8 cellular contexts compared by ENCODE assay signal in the genomic region with DNA sequence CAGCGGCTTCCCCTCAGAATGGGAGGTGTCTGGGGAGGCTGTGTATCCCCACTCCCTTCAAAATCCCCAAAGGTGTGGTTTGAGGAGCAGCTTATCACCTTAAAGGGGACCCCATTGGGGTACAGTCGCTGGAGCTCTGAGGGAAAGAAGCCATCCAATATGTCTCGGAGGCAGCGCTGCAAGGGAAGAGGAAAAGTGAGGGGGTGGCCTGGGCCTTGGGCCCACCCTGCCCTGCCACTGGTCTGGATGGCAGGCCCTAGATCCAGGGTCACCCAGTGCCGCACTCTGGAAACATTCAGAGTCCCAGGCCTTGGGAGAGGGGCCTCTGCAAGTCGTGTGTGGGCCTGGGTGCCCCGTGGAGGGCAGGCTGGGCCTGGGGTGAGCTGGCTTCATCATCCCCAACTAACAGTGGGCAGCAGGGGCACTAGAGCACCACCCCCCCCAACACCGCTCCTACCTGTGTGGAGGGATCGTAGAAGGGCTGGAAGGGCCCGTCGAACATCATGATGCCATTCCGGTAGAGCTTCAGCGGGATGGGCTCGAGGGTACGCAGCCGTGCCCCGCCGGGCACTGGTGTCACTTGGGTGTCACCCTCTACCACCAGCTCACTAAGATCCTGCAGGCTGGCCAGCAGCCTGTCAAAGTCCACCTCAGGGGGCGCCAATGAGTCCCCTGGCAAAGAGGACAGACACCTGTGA. TPM values are rescaled to one million over a fixed set of nuclear protein-coding genes. Genes with fewer than 3 reads are reported as not detected.
DNase-seq lines count a peak whose midpoint lies in the region; ATAC-seq, FAIRE-seq and TF ChIP-seq lines count a peak whose summit lies in the region.

No MANE protein-coding gene starts in this region.

- H3K4me3 ChIP-seq in MM.1S (ENCODE audit: low read length) (no peak overlapping the region), HepG2 (replicated peaks in 1 of 3; ENCODE audit: insufficient read depth in 1 of 3, low read depth in 2 of 3, low read length in 3 of 3) (no peak overlapping the region)

- TF ChIP-seq CTCF in MM.1S (IDR thresholded peaks at IDR 0.05; ENCODE audit: low read length) (peak; percentile 47), HepG2 (CRISPR knock-in tag; IDR thresholded peaks at IDR 0.05) (peak; percentile 64)

- H3K36me3 ChIP-seq in MM.1S (replicated peaks; ENCODE audit: insufficient read depth, low read length) (no peaks in the 10 kb centered on the region), HepG2 (replicated peaks in 1 of 2; ENCODE audit: control insufficient read depth in 1 of 2, insufficient read depth in 2 of 2, low read length in 2 of 2) (no peaks in the 10 kb centered on the region; a peak in 1 of 5 replicates)

- no peak overlapping the region for H3K4me3 Mint-ChIP-seq in activated naive CD8-positive, alpha-beta T cell treated with anti-CD3 and anti-CD28 coated beads for 36 hours

- ATAC-seq in HepG2 (peak; percentile 86), GM21447 (IDR thresholded peaks at IDR 0.05; ENCODE audit: unreplicated experiment) (no peak), HG03432 (IDR thresholded peaks at IDR 0.05; ENCODE audit: unreplicated experiment) (no peak)

- CTCF ChIA-PET in HepG2 (lab: Yijun Ruan, JAX; ENCODE audit: low intra/inter-chr PET ratio, low total read pairs): interaction anchor here (0.7 to 3.4 kb wide), 6 partner anchors 8 to 132 kb away, joined by 3 to 51 read pairs (median 22); no protein-coding TSS in a partner anchor

- in situ Hi-C loops in HepG2 (cut with HindIII; ENCODE audit: extremely low pct_ligation_motif_present, low pct_unique_long_range_greater_than_20kb): loop anchor here (5.0 kb wide), 1 partner anchor 77 kb away; no protein-coding TSS in a partner anchor

- H3K9me3 ChIP-seq in MM.1S (replicated peaks; ENCODE audit: insufficient read depth, low read length): no peaks in the 10 kb centered on the region
- H3K9me3 ChIP-seq in HepG2 (ENCODE audit: low read length): no peaks in the 10 kb centered on the region

- BruUV-seq in HepG2 (replicated peaks; lab: Mats Ljungman, UMichigan): no TSS peak

- peak; percentile 6 for DNase-seq in GM03348 (ENCODE audit: low spot score)
- DNase-seq in MM.1S: no peak
- peak; percentile 55 for DNase-seq in activated naive CD8-positive, alpha-beta T cell treated with anti-CD3 and anti-CD28 coated beads for 36 hours
- peak; percentile 73 for DNase-seq in HepG2 (ENCODE audit: low spot score)
- DNase-seq in NCI-H187 (lab: John Stamatoyannopoulos, UW): no peak
- DNase-seq in C1 segment of cervical spinal cord (lab: John Stamatoyannopoulos, UW): no peak

- peaks cover 49% of the 10 kb centered on the region for H3K36me3 Mint-ChIP-seq in activated naive CD8-positive, alpha-beta T cell treated with anti-CD3 and anti-CD28 coated beads for 36 hours

- no peak for TF ChIP-seq EP300 in HepG2 (IDR thresholded peaks at IDR 0.05; ENCODE audit: low read depth in 2 of 2, low read length in 2 of 2)
- no peak for TF ChIP-seq EP300 in HepG2 (CRISPR knock-in tag; IDR thresholded peaks at IDR 0.05; ENCODE audit: borderline replicate concordance)

- H3K79me2 ChIP-seq in MM.1S (ENCODE audit: low read length) (peaks cover 13% of the 10 kb centered on the region), HepG2 (ENCODE audit: insufficient read depth, low read length) (no peaks in the 10 kb centered on the region)

- no peaks in the 10 kb centered on the region for H3K27me3 Mint-ChIP-seq in activated naive CD8-positive, alpha-beta T cell treated with anti-CD3 and anti-CD28 coated beads for 36 hours

- H3K9me2 ChIP-seq in MM.1S (replicated peaks; ENCODE audit: insufficient read depth, low read length): no peaks in the 10 kb centered on the region

- H3K27ac Mint-ChIP-seq in activated naive CD8-positive, alpha-beta T cell treated with anti-CD3 and anti-CD28 coated beads for 36 hours: peak overlapping the region; percentile 99

- peak; percentile 52 for FAIRE-seq in HepG2 (lab: Jason Lieb, UNC)

- peaks cover 34% of the 10 kb centered on the region for H3K4me1 ChIP-seq in MM.1S (ENCODE audit: low read length)
- peaks cover 8% of the 10 kb centered on the region for H3K4me1 ChIP-seq in HepG2 (ENCODE audit: insufficient read depth, low read length)

- H3K27ac ChIP-seq in MM.1S (ENCODE audit: low read length): no peak overlapping the region
- H3K27ac ChIP-seq in HepG2 (ENCODE audit: extremely low read length, insufficient read depth, low read length): no peak overlapping the region

- H3K4me1 Mint-ChIP-seq in activated naive CD8-positive, alpha-beta T cell treated with anti-CD3 and anti-CD28 coated beads for 36 hours: peaks cover 89% of the 10 kb centered on the region

- TF ChIP-seq POLR2A in HepG2 (IDR thresholded peaks at IDR 0.05; ENCODE audit: insufficient read depth in 1 of 2, low read depth in 2 of 2, low read length in 2 of 2): no peak

- H2AFZ ChIP-seq in MM.1S (ENCODE audit: low read length) (no peak overlapping the region), HepG2 (ENCODE audit: low read length) (no peak overlapping the region)

- 77% methylated on average over 4 of the region's 19 CpGs for WGBS in HepG2 (ENCODE audit: low lambda C conversion rate)

- H3K9me3 Mint-ChIP-seq in activated naive CD8-positive, alpha-beta T cell treated with anti-CD3 and anti-CD28 coated beads for 36 hours: peaks cover 2% of the 10 kb centered on the region

- peaks cover 16% of the 10 kb centered on the region for H3F3A ChIP-seq in MM.1S (ENCODE audit: insufficient read depth, low read length)

- intact Hi-C loops in HepG2 (cut with micrococcal nuclease; ENCODE audit: unreplicated experiment): loop anchor here (1.0 kb wide), 4 partner anchors 36 to 132 kb away; no protein-coding TSS in a partner anchor

- peak; percentile 70 for TF ChIP-seq RAD21 in HepG2 (CRISPR knock-in tag; IDR thresholded peaks at IDR 0.05)

- H3K4me2 ChIP-seq in MM.1S (ENCODE audit: low read depth, low read length) (no peak overlapping the region), HepG2 (ENCODE audit: low read depth, low read length) (no peak overlapping the region)

- H3K9ac ChIP-seq in MM.1S (ENCODE audit: low read length) (no peak overlapping the region), HepG2 (ENCODE audit: insufficient read depth, low read depth, low read length) (no peak overlapping the region)

- H3K27me3 ChIP-seq in MM.1S (replicated peaks; ENCODE audit: insufficient read depth, low read length) (no peaks in the 10 kb centered on the region), HepG2 (ENCODE audit: control insufficient read depth in 1 of 2, insufficient read depth in 2 of 2, low read length in 2 of 2) (no peaks in the 10 kb centered on the region)

- H4K20me1 ChIP-seq in MM.1S (ENCODE audit: insufficient read depth, low read length) (no peaks in the 10 kb centered on the region), HepG2 (ENCODE audit: insufficient read depth, low read length) (no peaks in the 10 kb centered on the region)

- POLR2A ChIA-PET in HepG2 (lab: Yijun Ruan, JAX): interaction anchor here (1.4 kb wide), 1 partner anchor 79 kb away, joined by 3 read pairs; no protein-coding TSS in a partner anchor

RNA-seq across cellular contexts. Expression of a gene that starts 5.6 kb away (rescaled TPM):
- total RNA-seq in activated naive CD8-positive, alpha-beta T cell treated with anti-CD3 and anti-CD28 coated beads for 36 hours: 100 to 1,000 TPM; 292 to 295 TPM
- total RNA-seq in HepG2 (2016; rRNA removed; fragmentation: Illumina TruSeq; extraction: Trizol): 12.2 and 13.4 TPM in 2 replicates
- 14.0 and 29.7 TPM in 2 replicates for total RNA-seq in HepG2 (2016; cell fraction: cytosol; rRNA removed; fragmentation: Illumina TruSeq; extraction: Trizol; ENCODE audit: low read depth)
- 11.6 and 11.8 TPM in 2 replicates for total RNA-seq in HepG2 (2016; cell fraction: insoluble cytoplasmic fraction; rRNA removed; fragmentation: Illumina TruSeq; extraction: Trizol)
- 15.8 and 28.5 TPM in 2 replicates for total RNA-seq in HepG2 (2016; cell fraction: membrane; rRNA removed; fragmentation: Illumina TruSeq; extraction: Trizol)
- total RNA-seq in HepG2 (2016; cell fraction: nucleus; rRNA removed; fragmentation: Illumina TruSeq; extraction: Trizol): 5.2 and 6.0 TPM in 2 replicates
- 11.4 and 11.5 TPM in 2 replicates for polyA plus RNA-seq in HepG2 (2011; rRNA removed)
- 10.4 and 12.2 TPM in 2 replicates for polyA plus RNA-seq in HepG2 (2011; cell fraction: cytosol; rRNA removed)
- polyA plus RNA-seq in HepG2 (2011; cell fraction: nucleus; rRNA removed): 7.5 and 8.3 TPM in 2 replicates
- polyA plus RNA-seq in HepG2 (2012): 12.3 and 13.0 TPM in 2 replicates
- polyA plus RNA-seq in HepG2 (2016; cell fraction: cytosol; fragmentation: Illumina TruSeq; extraction: Trizol; ENCODE audit: low read depth): 64.3 and 100 TPM in 2 replicates
- polyA plus RNA-seq in HepG2 (2016; cell fraction: insoluble cytoplasmic fraction; fragmentation: Illumina TruSeq; extraction: Trizol; ENCODE audit: low read depth): 24.8 and 47.8 TPM in 2 replicates
- 72.1 and 88.4 TPM in 2 replicates for polyA plus RNA-seq in HepG2 (2016; cell fraction: membrane; fragmentation: Illumina TruSeq; extraction: Trizol; ENCODE audit: low read depth)
- 16.4 and 20.4 TPM in 2 replicates for polyA plus RNA-seq in HepG2 (2016; cell fraction: nucleus; fragmentation: Illumina TruSeq; extraction: Trizol; ENCODE audit: insufficient read depth, low read depth)
- 26.8 and 67.6 TPM in 2 replicates for polyA minus RNA-seq in HepG2 (2011; rRNA and poly(A)+ RNA removed; ENCODE audit: low replicate concordance)
- 8.1 and 10.8 TPM in 2 replicates for polyA minus RNA-seq in HepG2 (2011; cell fraction: cytosol; rRNA and poly(A)+ RNA removed)
- 8.5 and 9.8 TPM in 2 replicates for polyA minus RNA-seq in HepG2 (2011; cell fraction: nucleus; rRNA and poly(A)+ RNA removed)

RNA-seq across cellular contexts. Expression of a gene that starts 20.9 kb away (rescaled TPM):
- total RNA-seq in activated naive CD8-positive, alpha-beta T cell treated with anti-CD3 and anti-CD28 coated beads for 36 hours: 10 to 100 TPM; 30.5 to 31.7 TPM
- total RNA-seq in HepG2 (2016; rRNA removed; fragmentation: Illumina TruSeq; extraction: Trizol): 3.2 and 9.3 TPM in 2 replicates
- 4.9 and 5.3 TPM in 2 replicates for total RNA-seq in HepG2 (2016; cell fraction: cytosol; rRNA removed; fragmentation: Illumina TruSeq; extraction: Trizol; ENCODE audit: low read depth)
- total RNA-seq in HepG2 (2016; cell fraction: insoluble cytoplasmic fraction; rRNA removed; fragmentation: Illumina TruSeq; extraction: Trizol): 3.0 and 8.5 TPM in 2 replicates
- 4.4 and 5.7 TPM in 2 replicates for total RNA-seq in HepG2 (2016; cell fraction: membrane; rRNA removed; fragmentation: Illumina TruSeq; extraction: Trizol)
- 15.9 and 19.3 TPM in 2 replicates for total RNA-seq in HepG2 (2016; cell fraction: nucleus; rRNA removed; fragmentation: Illumina TruSeq; extraction: Trizol)
- polyA plus RNA-seq in HepG2 (2011; rRNA removed): 10.3 and 10.4 TPM in 2 replicates
- polyA plus RNA-seq in HepG2 (2011; cell fraction: cytosol; rRNA removed): 3.0 and 5.8 TPM in 2 replicates
- 81.6 and 111 TPM in 2 replicates for polyA plus RNA-seq in HepG2 (2011; cell fraction: nucleus; rRNA removed)
- polyA plus RNA-seq in HepG2 (2012): 4.8 and 5.2 TPM in 2 replicates
- 7.2 and 9.0 TPM in 2 replicates for polyA plus RNA-seq in HepG2 (2016; cell fraction: cytosol; fragmentation: Illumina TruSeq; extraction: Trizol; ENCODE audit: low read depth)
- 6.4 and 8.0 TPM in 2 replicates for polyA plus RNA-seq in HepG2 (2016; cell fraction: insoluble cytoplasmic fraction; fragmentation: Illumina TruSeq; extraction: Trizol; ENCODE audit: low read depth)
- polyA plus RNA-seq in HepG2 (2016; cell fraction: membrane; fragmentation: Illumina TruSeq; extraction: Trizol; ENCODE audit: low read depth): 8.8 and 9.0 TPM in 2 replicates
- polyA plus RNA-seq in HepG2 (2016; cell fraction: nucleus; fragmentation: Illumina TruSeq; extraction: Trizol; ENCODE audit: insufficient read depth, low read depth): 64.2 and 68.2 TPM in 2 replicates
- 4.3 and 43.2 TPM in 2 replicates for polyA minus RNA-seq in HepG2 (2011; rRNA and poly(A)+ RNA removed; ENCODE audit: low replicate concordance)
- 1.2 and 2.0 TPM in 2 replicates for polyA minus RNA-seq in HepG2 (2011; cell fraction: cytosol; rRNA and poly(A)+ RNA removed)
- polyA minus RNA-seq in HepG2 (2011; cell fraction: nucleus; rRNA and poly(A)+ RNA removed): 8.6 and 11.5 TPM in 2 replicates

RNA-seq across cellular contexts. Expression of a gene that starts 32.2 kb away (rescaled TPM):
- 100 to 1,000 TPM; 263 to 278 TPM for total RNA-seq in activated naive CD8-positive, alpha-beta T cell treated with anti-CD3 and anti-CD28 coated beads for 36 hours
- total RNA-seq in HepG2 (2016; rRNA removed; fragmentation: Illumina TruSeq; extraction: Trizol): not detected in 2 replicates
- total RNA-seq in HepG2 (2016; cell fraction: cytosol; rRNA removed; fragmentation: Illumina TruSeq; extraction: Trizol; ENCODE audit: low read depth): not detected in 2 replicates
- total RNA-seq in HepG2 (2016; cell fraction: insoluble cytoplasmic fraction; rRNA removed; fragmentation: Illumina TruSeq; extraction: Trizol): not detected in 2 replicates
- total RNA-seq in HepG2 (2016; cell fraction: membrane; rRNA removed; fragmentation: Illumina TruSeq; extraction: Trizol): not detected in 2 replicates
- not detected in 2 replicates for total RNA-seq in HepG2 (2016; cell fraction: nucleus; rRNA removed; fragmentation: Illumina TruSeq; extraction: Trizol)
- polyA plus RNA-seq in HepG2 (2011; rRNA removed): 0.32 and 0.93 TPM in 2 replicates
- 0.81 TPM in 2 replicates for polyA plus RNA-seq in HepG2 (2011; cell fraction: cytosol; rRNA removed)
- polyA plus RNA-seq in HepG2 (2011; cell fraction: nucleus; rRNA removed): not detected in 2 replicates
- not detected in 2 replicates for polyA plus RNA-seq in HepG2 (2012)
- polyA plus RNA-seq in HepG2 (2016; cell fraction: cytosol; fragmentation: Illumina TruSeq; extraction: Trizol; ENCODE audit: low read depth): not detected in 2 replicates
- polyA plus RNA-seq in HepG2 (2016; cell fraction: insoluble cytoplasmic fraction; fragmentation: Illumina TruSeq; extraction: Trizol; ENCODE audit: low read depth): not detected in 2 replicates
- polyA plus RNA-seq in HepG2 (2016; cell fraction: membrane; fragmentation: Illumina TruSeq; extraction: Trizol; ENCODE audit: low read depth): not detected in 2 replicates
- not detected in 2 replicates for polyA plus RNA-seq in HepG2 (2016; cell fraction: nucleus; fragmentation: Illumina TruSeq; extraction: Trizol; ENCODE audit: insufficient read depth, low read depth)
- polyA minus RNA-seq in HepG2 (2011; rRNA and poly(A)+ RNA removed; ENCODE audit: low replicate concordance): 0.44 and 1.2 TPM in 2 replicates
- polyA minus RNA-seq in HepG2 (2011; cell fraction: cytosol; rRNA and poly(A)+ RNA removed): not detected in 2 replicates
- not detected in 2 replicates for polyA minus RNA-seq in HepG2 (2011; cell fraction: nucleus; rRNA and poly(A)+ RNA removed)

RNA-seq across cellular contexts. Expression of a gene that starts 51.5 kb away (rescaled TPM):
- 10 to 100 TPM; 28.1 to 29.6 TPM for total RNA-seq in activated naive CD8-positive, alpha-beta T cell treated with anti-CD3 and anti-CD28 coated beads for 36 hours
- total RNA-seq in HepG2 (2016; rRNA removed; fragmentation: Illumina TruSeq; extraction: Trizol): 22.4 and 26.7 TPM in 2 replicates
- 15.6 and 16.7 TPM in 2 replicates for total RNA-seq in HepG2 (2016; cell fraction: cytosol; rRNA removed; fragmentation: Illumina TruSeq; extraction: Trizol; ENCODE audit: low read depth)
- total RNA-seq in HepG2 (2016; cell fraction: insoluble cytoplasmic fraction; rRNA removed; fragmentation: Illumina TruSeq; extraction: Trizol): 22.3 and 26.3 TPM in 2 replicates
- total RNA-seq in HepG2 (2016; cell fraction: membrane; rRNA removed; fragmentation: Illumina TruSeq; extraction: Trizol): 10.6 and 12.9 TPM in 2 replicates
- 27.6 and 32.8 TPM in 2 replicates for total RNA-seq in HepG2 (2016; cell fraction: nucleus; rRNA removed; fragmentation: Illumina TruSeq; extraction: Trizol)
- polyA plus RNA-seq in HepG2 (2011; rRNA removed): 16.1 and 16.9 TPM in 2 replicates
- polyA plus RNA-seq in HepG2 (2011; cell fraction: cytosol; rRNA removed): 11.2 and 11.4 TPM in 2 replicates
- polyA plus RNA-seq in HepG2 (2011; cell fraction: nucleus; rRNA removed): 40.1 and 42.3 TPM in 2 replicates
- 8.8 and 10.7 TPM in 2 replicates for polyA plus RNA-seq in HepG2 (2012)
- polyA plus RNA-seq in HepG2 (2016; cell fraction: cytosol; fragmentation: Illumina TruSeq; extraction: Trizol; ENCODE audit: low read depth): 0.88 and 0.92 TPM in 2 replicates
- 16.4 and 17.2 TPM in 2 replicates for polyA plus RNA-seq in HepG2 (2016; cell fraction: insoluble cytoplasmic fraction; fragmentation: Illumina TruSeq; extraction: Trizol; ENCODE audit: low read depth)
- 2.2 and 2.6 TPM in 2 replicates for polyA plus RNA-seq in HepG2 (2016; cell fraction: membrane; fragmentation: Illumina TruSeq; extraction: Trizol; ENCODE audit: low read depth)
- polyA plus RNA-seq in HepG2 (2016; cell fraction: nucleus; fragmentation: Illumina TruSeq; extraction: Trizol; ENCODE audit: insufficient read depth, low read depth): 49.8 and 50.1 TPM in 2 replicates
- 19.0 and 44.1 TPM in 2 replicates for polyA minus RNA-seq in HepG2 (2011; rRNA and poly(A)+ RNA removed; ENCODE audit: low replicate concordance)
- 8.7 and 9.0 TPM in 2 replicates for polyA minus RNA-seq in HepG2 (2011; cell fraction: cytosol; rRNA and poly(A)+ RNA removed)
- 24.2 and 25.1 TPM in 2 replicates for polyA minus RNA-seq in HepG2 (2011; cell fraction: nucleus; rRNA and poly(A)+ RNA removed)

Comparison
In these comparisons a context has a peak if more than half of its experiments do, and no peak if none do; other contexts are left out.
1. DNase-seq: peak in GM03348 (single experiment), activated naive CD8-positive, alpha-beta T cell treated with anti-CD3 and anti-CD28 coated beads for 36 hours (single experiment) and HepG2 (single experiment); none in MM.1S (single experiment), NCI-H187 (0 of 2) and C1 segment of cervical spinal cord (0 of 14).
2. RNA of a gene that starts 5.6 kb away (total RNA-seq): 292 to 295 TPM in activated naive CD8-positive, alpha-beta T cell treated with anti-CD3 and anti-CD28 coated beads for 36 hours; 5.2 to 29.7 TPM in HepG2; every median in the first group is over 4 times any median in the second.
3. RNA of a gene that starts 32.2 kb away (total RNA-seq): 263 to 278 TPM in activated naive CD8-positive, alpha-beta T cell treated with anti-CD3 and anti-CD28 coated beads for 36 hours; not detected in HepG2; every median in the first group is over 100 times any median in the second.